Comparison of ENCODE assay signal across 8 cellular contexts in genomic region chr10:43396928-43397624, GRCh38. TPM values are rescaled to one million over a fixed set of nuclear protein-coding genes. Genes with fewer than 3 reads are reported as not detected.
DNase-seq lines count a peak whose midpoint lies in the region; TF ChIP-seq lines count a peak whose summit lies in the region.

No MANE protein-coding gene starts in this region.

- peak overlapping the region; percentile 97 for H3K4me3 Mint-ChIP-seq in activated naive CD8-positive, alpha-beta T cell
- H3K4me3 Mint-ChIP-seq in osteocyte (ENCODE audit: unreplicated experiment) = peak overlapping the region; percentile 92
- peak overlapping the region; percentile 96 for H3K4me3 Mint-ChIP-seq in type B pancreatic cell

- H3K27ac ChIP-seq in GM23248 (peak overlapping the region; percentile 87), KMS-11 (peak overlapping the region; percentile 65), SK-N-MC (peak overlapping the region; percentile 83)

- H3F3A ChIP-seq in GM23248 (ENCODE audit: insufficient read depth) = peaks cover 46% of the 10 kb centered on the region

- H2AFZ ChIP-seq in GM23248 = no peak overlapping the region
- no peak overlapping the region for H2AFZ ChIP-seq in KMS-11 (ENCODE audit: low read depth)

- H3K4me3 ChIP-seq in GM23248 (peak overlapping the region; percentile 75), KMS-11 (IDR thresholded peaks at IDR 0.05; ENCODE audit: insufficient read depth, low read depth, low read length) (no peak overlapping the region), SK-N-MC (peak overlapping the region; percentile 85)

- DNase-seq in ELF-1 (ENCODE audit: low read depth, low spot score) (peak; percentile 92), GM23248 (peak; percentile 83), SK-N-MC (ENCODE audit: low read depth, low spot score) (no peak), head of caudate nucleus (peak; percentile 63 to 94 (median 85)), osteocyte (ENCODE audit: extremely low spot score, unreplicated experiment) (peak; percentile 89), type B pancreatic cell (ENCODE audit: extremely low spot score, unreplicated experiment) (peak; percentile 84)

- H3K27me3 Mint-ChIP-seq in activated naive CD8-positive, alpha-beta T cell = no peaks in the 10 kb centered on the region
- H3K27me3 Mint-ChIP-seq in osteocyte (ENCODE audit: unreplicated experiment) (no peaks in the 10 kb centered on the region), type B pancreatic cell (no peaks in the 10 kb centered on the region)

- peaks cover 30% of the 10 kb centered on the region for H3K36me3 Mint-ChIP-seq in activated naive CD8-positive, alpha-beta T cell
- peaks cover 26% of the 10 kb centered on the region for H3K36me3 Mint-ChIP-seq in osteocyte (ENCODE audit: unreplicated experiment)
- peaks cover 30% of the 10 kb centered on the region for H3K36me3 Mint-ChIP-seq in type B pancreatic cell

- peaks cover 21% of the 10 kb centered on the region for H4K20me1 ChIP-seq in GM23248 (ENCODE audit: insufficient read depth)
- H4K20me1 ChIP-seq in KMS-11 (ENCODE audit: insufficient read depth) = peaks cover 29% of the 10 kb centered on the region

- H3K9me3 Mint-ChIP-seq in activated naive CD8-positive, alpha-beta T cell (ENCODE audit: low read depth) = no peaks in the 10 kb centered on the region
- H3K9me3 Mint-ChIP-seq in osteocyte (ENCODE audit: unreplicated experiment) (no peaks in the 10 kb centered on the region), type B pancreatic cell (no peaks in the 10 kb centered on the region)

- H3K36me3 ChIP-seq in GM23248 (ENCODE audit: low read depth) (peaks cover 25% of the 10 kb centered on the region), KMS-11 (ENCODE audit: insufficient read depth) (peaks cover 19% of the 10 kb centered on the region; the same call in 1 of the 2 replicates), SK-N-MC (ENCODE audit: insufficient read depth, low read length) (peaks cover 40% of the 10 kb centered on the region)

- H3K4me1 ChIP-seq in GM23248 (ENCODE audit: insufficient read depth) (peaks cover 56% of the 10 kb centered on the region), KMS-11 (ENCODE audit: low read depth, poor library complexity, severe bottlenecking) (peaks cover 15% of the 10 kb centered on the region)

- no peaks in the 10 kb centered on the region for H3K27me3 ChIP-seq in GM23248 (replicated peaks; ENCODE audit: insufficient read depth)
- H3K27me3 ChIP-seq in KMS-11 (ENCODE audit: insufficient read depth, low read depth) = no peaks in the 10 kb centered on the region

- H3K4me2 ChIP-seq in GM23248 (ENCODE audit: unreplicated experiment) = peak overlapping the region; percentile 71
- H3K4me2 ChIP-seq in KMS-11 = peak overlapping the region; percentile 14

- H3K27ac Mint-ChIP-seq in activated naive CD8-positive, alpha-beta T cell = peak overlapping the region; percentile 96
- H3K27ac Mint-ChIP-seq in osteocyte (ENCODE audit: unreplicated experiment) = peak overlapping the region; percentile 96
- H3K27ac Mint-ChIP-seq in type B pancreatic cell = peak overlapping the region; percentile 99

- H3K9me2 ChIP-seq in GM23248 (ENCODE audit: insufficient read depth) = no peaks in the 10 kb centered on the region

- in situ Hi-C loops in GM23248 (cut with MboI) = no loop called here

- WGBS in GM23248 (ENCODE audit: low coverage in 1 of 2, low lambda C conversion rate in 2 of 2, missing lambda C conversion rate in 2 of 2), 2 experiments = 1% methylated on average over 20 to 45 of the region's 70 CpGs

- peaks cover 83% of the 10 kb centered on the region for H3K4me1 Mint-ChIP-seq in activated naive CD8-positive, alpha-beta T cell (ENCODE audit: low read depth)
- peaks cover 63% of the 10 kb centered on the region for H3K4me1 Mint-ChIP-seq in osteocyte (ENCODE audit: unreplicated experiment)
- peaks cover 44% of the 10 kb centered on the region for H3K4me1 Mint-ChIP-seq in type B pancreatic cell (ENCODE audit: unreplicated experiment)

- TF ChIP-seq CTCF in KMS-11 (conservative IDR thresholded peaks at IDR 0.05; ENCODE audit: low read depth, low read length) (no peak), osteocyte (IDR thresholded peaks at IDR 0.05) (no peak), type B pancreatic cell (conservative IDR thresholded peaks at IDR 0.05) (no peak)

- H3K9me3 ChIP-seq in GM23248 (ENCODE audit: low read depth) = no peaks in the 10 kb centered on the region
- no peaks in the 10 kb centered on the region for H3K9me3 ChIP-seq in SK-N-MC (ENCODE audit: low read depth, low read length)

- H3K9ac ChIP-seq in GM23248 (peak overlapping the region; percentile 86), KMS-11 (peak overlapping the region; percentile 60), SK-N-MC (ENCODE audit: insufficient read length) (peak overlapping the region; percentile 77)

- H3K79me2 ChIP-seq in GM23248 (ENCODE audit: insufficient read depth) (peaks cover 97% of the 10 kb centered on the region), KMS-11 (ENCODE audit: insufficient read depth, low read depth) (peaks cover 95% of the 10 kb centered on the region)

- intact Hi-C loops in head of caudate nucleus (cut with DNase I) = loop anchor here (5.0 kb wide), 1 partner anchor 40 kb away; the partner anchor contains the start of gene ZNF487

RNA-seq across cellular contexts. Expression of gene HNRNPF, which starts 11.9 kb away (rescaled TPM):
- total RNA-seq in GM23248 (2014; rRNA removed; shearing (Covaris generic)) = 158 and 172 TPM in 2 replicates
- 106 and 116 TPM in 2 replicates for polyA plus RNA-seq in GM23248 (2016; fragmentation: Nextera tagmentation; extraction: Ambion mirVana)
- total RNA-seq in osteocyte (189 and 200 TPM in 2 replicates), type B pancreatic cell (ENCODE audit: low replicate concordance) (220 and 287 TPM in 2 replicates)

RNA-seq across cellular contexts. Expression of gene FXYD4, which starts 25.6 kb away (rescaled TPM):
- total RNA-seq in GM23248 (2014; rRNA removed; shearing (Covaris generic)) = not detected in 2 replicates
- not detected in 2 replicates for polyA plus RNA-seq in GM23248 (2016; fragmentation: Nextera tagmentation; extraction: Ambion mirVana)
- not detected in 2 replicates for total RNA-seq in osteocyte
- 0.97 and 3.1 TPM in 2 replicates for total RNA-seq in type B pancreatic cell (ENCODE audit: low replicate concordance)

RNA-seq across cellular contexts. Expression of gene ZNF487, which starts 39.8 kb away (rescaled TPM):
- 6.3 and 11.0 TPM in 2 replicates for total RNA-seq in GM23248 (2014; rRNA removed; shearing (Covaris generic))
- 5.3 and 5.5 TPM in 2 replicates for polyA plus RNA-seq in GM23248 (2016; fragmentation: Nextera tagmentation; extraction: Ambion mirVana)
- total RNA-seq in osteocyte = 3.6 and 6.3 TPM in 2 replicates
- total RNA-seq in type B pancreatic cell (ENCODE audit: low replicate concordance) = 3.5 and 6.4 TPM in 2 replicates
